23 cellular contexts compared by ENCODE assay signal in the genomic region with DNA sequence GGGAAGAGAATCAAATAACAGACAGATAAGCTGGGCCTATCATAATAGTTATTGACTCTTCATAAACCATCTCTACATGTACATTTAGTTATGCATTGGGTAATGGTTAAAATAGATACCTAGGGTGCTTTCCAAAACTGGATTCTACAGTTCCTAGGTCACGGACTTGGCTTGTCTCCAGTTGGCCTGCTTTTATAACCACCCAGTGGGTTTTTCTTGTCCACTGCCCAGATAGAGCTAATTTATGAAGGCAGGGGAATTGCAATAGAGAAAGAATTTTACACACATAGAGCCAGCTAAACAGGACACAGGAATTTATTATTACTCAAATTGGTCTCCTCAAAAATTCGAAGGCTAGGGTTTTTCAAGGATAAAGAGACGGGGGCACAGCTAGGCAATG.
"Had no signal": no experiment of that assay in that cellular context is flagged by ENCODE, and none has a peak within 500 bp of the region (broad histone marks: within the 10 kb centered on the region; RNA-seq: fewer than 3 reads in every experiment).

No MANE protein-coding gene starts in this region.

- DNase-seq: effector memory CD8-positive, alpha-beta T cell; foreskin melanocyte; head of caudate nucleus; left colon; left ventricle myocardium superior; mesendoderm; naive B cell; nephron progenitor cell; psoas muscle; retina; right lobe of liver; stimulated activated CD4-positive, alpha-beta T cell treated with anti-CD3 and anti-CD28 coated beads, Interleukin-2, amount 100 ng/mL, for 24 hours; stimulated activated CD4-positive, alpha-beta T cell treated with anti-CD3 and anti-CD28 coated beads, Interleukin-4, amount 100 ng/mL, for 4 hours; stimulated activated naive CD4-positive, alpha-beta T cell; stomach; substantia nigra; transverse colon had no signal

- ATAC-seq: effector memory CD8-positive, alpha-beta T cell; left colon; left ventricle myocardium superior; psoas muscle; right lobe of liver had no signal

- H3K27ac ChIP-seq: epithelial cell of prostate, esophagus muscularis mucosa, hepatocyte, psoas muscle, right lobe of liver, skin epidermis, stomach, thoracic aorta, transverse colon had no signal

- H3K4me3 ChIP-seq: esophagus muscularis mucosa, hepatocyte, lung, psoas muscle, right lobe of liver, skin epidermis, stomach, thoracic aorta, transverse colon had no signal

- H3K9me3 ChIP-seq: esophagus muscularis mucosa, psoas muscle, right lobe of liver, stomach, thoracic aorta, transverse colon had no signal

- H3K4me1 ChIP-seq: right lobe of liver had no signal

- H3K36me3 ChIP-seq: esophagus muscularis mucosa, right lobe of liver, stomach, thoracic aorta, transverse colon had no signal
